10 cellular contexts compared by ENCODE assay signal in the genomic region with DNA sequence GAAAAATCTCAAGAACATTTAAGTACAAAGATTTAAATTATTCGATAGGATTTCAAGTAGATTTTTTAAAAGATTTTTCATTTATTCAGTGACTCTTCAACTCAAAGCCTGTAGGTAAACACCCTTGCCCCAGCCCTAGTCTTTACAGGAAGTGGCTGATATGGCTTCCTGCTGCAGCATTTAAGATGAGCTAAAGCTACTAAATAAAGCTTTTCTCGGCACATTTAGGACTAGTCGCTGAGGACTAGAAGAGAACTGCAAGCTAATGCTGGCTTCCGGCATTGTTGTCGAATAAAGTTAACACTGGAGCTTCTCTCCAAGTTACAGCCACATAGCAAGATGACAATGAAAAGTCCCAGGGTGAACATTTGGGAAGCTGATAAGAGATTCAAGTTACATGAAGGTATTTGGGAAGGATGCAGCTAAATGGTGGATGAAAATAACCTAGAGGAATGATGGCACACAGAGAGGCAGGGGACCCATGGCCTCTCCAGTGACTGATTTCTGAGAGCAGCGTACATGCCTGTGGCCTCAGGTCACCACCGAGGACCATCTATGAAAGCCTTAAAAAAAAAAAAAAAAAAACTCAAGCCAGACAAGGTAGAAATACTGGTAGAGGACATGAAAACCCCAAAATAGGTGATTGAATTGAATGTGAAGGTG.
DNase-seq lines count a peak whose midpoint lies in the region; ATAC-seq and TF ChIP-seq lines count a peak whose summit lies in the region.
"Had no signal": no experiment of that assay in that cellular context is flagged by ENCODE, and none has a peak within 500 bp of the region (broad histone marks: within the 10 kb centered on the region; RNA-seq: fewer than 3 reads in every experiment).

No MANE protein-coding gene starts in this region.

- H3K4me1 ChIP-seq in trophoblast cell (ENCODE audit: control insufficient read depth in 1 of 2, insufficient read depth in 2 of 2, low read length in 2 of 2) (peaks cover 25 to 26% of the 10 kb centered on the region in 2 experiments), psoas muscle (no peaks in the 10 kb centered on the region), esophagus muscularis mucosa (peaks cover 0 to 6% (median 2%) of the 10 kb centered on the region in 4 donors), SK-N-SH (ENCODE audit: control insufficient read depth in 1 of 2, insufficient read depth in 2 of 2, low read depth in 1 of 2, low read length in 1 of 2) (no peaks in the 10 kb centered on the region; a peak in 2 of 4 replicates)

- H3K4me2 ChIP-seq in trophoblast cell (ENCODE audit: low read length) (no peak overlapping the region), SK-N-SH (no peak overlapping the region)

- CTCF ChIA-PET in SK-N-SH (lab: Yijun Ruan, JAX): interaction anchor here (1.1 kb wide), 1 partner anchor 21 kb away, joined by 3 read pairs; no protein-coding TSS in a partner anchor

- TF ChIP-seq CTCF in psoas muscle (IDR thresholded peaks at IDR 0.05): no peak
- TF ChIP-seq CTCF in esophagus muscularis mucosa (IDR thresholded peaks at IDR 0.05): no peak
- TF ChIP-seq CTCF in SK-N-SH (IDR thresholded peaks at IDR 0.05): no peak

- intact Hi-C loops in activated T-helper 1 cell treated with anti-CD3 and anti-CD28 coated beads, Interleukin-12 subunit alpha, Interleukin-12 subunit beta, Interleukin-2, Interleukin-4 antibody, amounts not matched to agents 30 ng/mL and 10 ng/mL and 1 ng/mL, durations not matched to agents 14 hours and 24 hours and 36 hours (cut with micrococcal nuclease): no loop called here
- intact Hi-C loops in psoas muscle (cut with DNase I) (no loop called here), esophagus muscularis mucosa (cut with DNase I) (no loop called here)

- no CpG with 5 or more reads among the region's 7 CpGs for WGBS in trophoblast cell (ENCODE audit: extremely low coverage, insufficient coverage, insufficient read length)
- 80 to 85% (median 82%) methylated on average over 7 of the region's 7 CpGs for WGBS in psoas muscle, 3 donors
- 89% methylated on average over 7 of the region's 7 CpGs for WGBS in esophagus muscularis mucosa
- WGBS in SK-N-SH (ENCODE audit: low lambda C conversion rate): 97% methylated on average over 7 of the region's 7 CpGs

- peak; percentile 36 for DNase-seq in NK-92 treated with Interleukin-12 subunit alpha and Interleukin-12 subunit beta, amount 100 ng/mL, for 24 hours (lab: John Stamatoyannopoulos, UW)
- no peak for DNase-seq in NK-92 (lab: John Stamatoyannopoulos, UW; ENCODE audit: unreplicated experiment)
- peak; percentile 44 for DNase-seq in activated T-helper 1 cell treated with anti-CD3 and anti-CD28 coated beads, Interleukin-12 subunit alpha, Interleukin-12 subunit beta, Interleukin-2, Interleukin-4 antibody, amounts not matched to agents 30 ng/mL and 10 ng/mL and 1 ng/mL, durations not matched to agents 14 hours and 24 hours and 36 hours (ENCODE audit: low spot score)
- DNase-seq in trophoblast cell: no peak
- no peak for DNase-seq in psoas muscle
- DNase-seq in esophagus muscularis mucosa (ENCODE audit: extremely low spot score): no peak
- DNase-seq in SK-N-SH: no peak
- DNase-seq: 8988T, NCI-H1092 treated with DMSO at 0.1 percent for 48 hours had no signal

- no peak overlapping the region for H2BK120ac ChIP-seq in trophoblast cell (ENCODE audit: insufficient read depth, low read length, poor library complexity)

- peaks cover 15% of the 10 kb centered on the region for H3K36me3 Mint-ChIP-seq in activated T-helper 1 cell treated with anti-CD3 and anti-CD28 coated beads, Interleukin-12 subunit alpha, Interleukin-12 subunit beta, Interleukin-2, Interleukin-4 antibody, amounts not matched to agents 30 ng/mL and 10 ng/mL and 1 ng/mL, durations not matched to agents 14 hours and 24 hours and 36 hours (ENCODE audit: low read depth)

- H3K9me2 ChIP-seq in SK-N-SH: no peaks in the 10 kb centered on the region

- no peak overlapping the region for H3K14ac ChIP-seq in trophoblast cell (ENCODE audit: low read length)

- POLR2A ChIA-PET in SK-N-SH (lab: Yijun Ruan, JAX): no interaction called here

- H3K18ac ChIP-seq in trophoblast cell (ENCODE audit: low read length): no peak overlapping the region

- H3K27me3 Mint-ChIP-seq in activated T-helper 1 cell treated with anti-CD3 and anti-CD28 coated beads, Interleukin-12 subunit alpha, Interleukin-12 subunit beta, Interleukin-2, Interleukin-4 antibody, amounts not matched to agents 30 ng/mL and 10 ng/mL and 1 ng/mL, durations not matched to agents 14 hours and 24 hours and 36 hours (ENCODE audit: insufficient read depth): no peaks in the 10 kb centered on the region

- no peak overlapping the region for H2AK5ac ChIP-seq in trophoblast cell (ENCODE audit: low read length)

- H3K79me2 ChIP-seq in trophoblast cell (ENCODE audit: control insufficient read depth, insufficient read depth, low read length, poor library complexity) (peaks cover 3% of the 10 kb centered on the region), SK-N-SH (ENCODE audit: insufficient read depth) (no peaks in the 10 kb centered on the region)

- H2BK12ac ChIP-seq in trophoblast cell (ENCODE audit: low read length): no peak overlapping the region

- H3K9me3 ChIP-seq in trophoblast cell (ENCODE audit: insufficient read depth, low read depth, low read length) (no peaks in the 10 kb centered on the region), psoas muscle (no peaks in the 10 kb centered on the region), esophagus muscularis mucosa (no peaks in the 10 kb centered on the region), SK-N-SH (no peaks in the 10 kb centered on the region)

- peaks cover 29% of the 10 kb centered on the region for H3K79me1 ChIP-seq in trophoblast cell (ENCODE audit: low read length)

- no peak overlapping the region for H3K23ac ChIP-seq in trophoblast cell (ENCODE audit: low read length)

- H3K4me3 ChIP-seq in trophoblast cell (ENCODE audit: low read depth, low read length) (no peak overlapping the region), psoas muscle (no peak overlapping the region), esophagus muscularis mucosa (no peak overlapping the region), SK-N-SH (ENCODE audit: low read depth in 2 of 2, low read length in 1 of 2) (no peak overlapping the region)

- H2BK5ac ChIP-seq in trophoblast cell (ENCODE audit: low read depth, low read length, poor library complexity): peak overlapping the region; percentile 77

- peaks cover 34% of the 10 kb centered on the region for H3K9me3 Mint-ChIP-seq in activated T-helper 1 cell treated with anti-CD3 and anti-CD28 coated beads, Interleukin-12 subunit alpha, Interleukin-12 subunit beta, Interleukin-2, Interleukin-4 antibody, amounts not matched to agents 30 ng/mL and 10 ng/mL and 1 ng/mL, durations not matched to agents 14 hours and 24 hours and 36 hours

- H2AFZ ChIP-seq in trophoblast cell (ENCODE audit: insufficient read depth, low read length, poor library complexity) (no peak overlapping the region), SK-N-SH (ENCODE audit: low read depth) (no peak overlapping the region; the same call in 1 of the 2 replicates)

- no peak for TF ChIP-seq RAD21 in SK-N-SH (IDR thresholded peaks at IDR 0.05; ENCODE audit: low read length)

- no peaks in the 10 kb centered on the region for H3K36me3 ChIP-seq in trophoblast cell (ENCODE audit: control insufficient read depth in 1 of 2, insufficient read depth in 2 of 2, low read length in 2 of 2)
- H3K36me3 ChIP-seq in psoas muscle (ENCODE audit: insufficient read depth in 1 of 2, low read depth in 1 of 2): no peaks in the 10 kb centered on the region
- H3K36me3 ChIP-seq in esophagus muscularis mucosa: no peaks in the 10 kb centered on the region
- H3K36me3 ChIP-seq in SK-N-SH (replicated peaks in 1 of 2; ENCODE audit: control insufficient read depth in 1 of 2, insufficient read depth in 2 of 2, low read length in 1 of 2): no peaks in the 10 kb centered on the region

- H3K27ac ChIP-seq in trophoblast cell (ENCODE audit: low read depth, low read length) (peak overlapping the region; percentile 78), psoas muscle (no peak overlapping the region), esophagus muscularis mucosa (replicated peaks in 1 of 4) (no peak overlapping the region), SK-N-SH (ENCODE audit: low read depth in 2 of 2, low read length in 1 of 2) (no peak overlapping the region)

- H3K4ac ChIP-seq in trophoblast cell (ENCODE audit: low read depth, low read length): no peak overlapping the region

- H3K9ac ChIP-seq in trophoblast cell (ENCODE audit: low read length) (no peak overlapping the region), SK-N-SH (no peak overlapping the region)

- TF ChIP-seq POLR2A in esophagus muscularis mucosa (IDR thresholded peaks at IDR 0.05; ENCODE audit: low read depth): no peak

- H4K20me1 ChIP-seq in SK-N-SH (ENCODE audit: insufficient read depth): no peaks in the 10 kb centered on the region

- peak overlapping the region; percentile 35 for H4K8ac ChIP-seq in trophoblast cell (ENCODE audit: low read depth, low read length)

- no peak for TF ChIP-seq EP300 in esophagus muscularis mucosa (IDR thresholded peaks at IDR 0.05)
- no peak for TF ChIP-seq EP300 in SK-N-SH (IDR thresholded peaks at IDR 0.05; ENCODE audit: borderline replicate concordance in 1 of 2, low read depth in 1 of 2, low read length in 1 of 2)

- H4K12ac ChIP-seq in trophoblast cell (ENCODE audit: low read depth, low read length): no peak overlapping the region

- no peaks in the 10 kb centered on the region for H3K27me3 ChIP-seq in trophoblast cell (ENCODE audit: insufficient read depth, low read length)
- H3K27me3 ChIP-seq in psoas muscle (ENCODE audit: insufficient read depth in 3 of 3, low read length in 2 of 3): no peaks in the 10 kb centered on the region
- no peaks in the 10 kb centered on the region for H3K27me3 ChIP-seq in esophagus muscularis mucosa
- no peaks in the 10 kb centered on the region for H3K27me3 ChIP-seq in SK-N-SH (ENCODE audit: insufficient read depth)

- H3K4me1 Mint-ChIP-seq in activated T-helper 1 cell treated with anti-CD3 and anti-CD28 coated beads, Interleukin-12 subunit alpha, Interleukin-12 subunit beta, Interleukin-2, Interleukin-4 antibody, amounts not matched to agents 30 ng/mL and 10 ng/mL and 1 ng/mL, durations not matched to agents 14 hours and 24 hours and 36 hours (ENCODE audit: low read depth): peaks cover 90% of the 10 kb centered on the region

- ATAC-seq in HG03354 (IDR thresholded peaks at IDR 0.05; ENCODE audit: poor library complexity, severe bottlenecking, unreplicated experiment): peak; percentile 51
- no peak for ATAC-seq in psoas muscle

- H4K91ac ChIP-seq in trophoblast cell (ENCODE audit: low read depth, low read length): peak overlapping the region; percentile 20

- H3K27ac Mint-ChIP-seq in activated T-helper 1 cell treated with anti-CD3 and anti-CD28 coated beads, Interleukin-12 subunit alpha, Interleukin-12 subunit beta, Interleukin-2, Interleukin-4 antibody, amounts not matched to agents 30 ng/mL and 10 ng/mL and 1 ng/mL, durations not matched to agents 14 hours and 24 hours and 36 hours: peak overlapping the region; percentile 97

- H3F3A ChIP-seq in SK-N-SH (replicated peaks; ENCODE audit: insufficient read depth): no peaks in the 10 kb centered on the region

- H3K4me3 Mint-ChIP-seq in activated T-helper 1 cell treated with anti-CD3 and anti-CD28 coated beads, Interleukin-12 subunit alpha, Interleukin-12 subunit beta, Interleukin-2, Interleukin-4 antibody, amounts not matched to agents 30 ng/mL and 10 ng/mL and 1 ng/mL, durations not matched to agents 14 hours and 24 hours and 36 hours: peak overlapping the region; percentile 59

Comparison
In these comparisons a context has a peak if more than half of its experiments do, and no peak if none do; other contexts are left out.
1. DNase-seq: peak in NK-92 treated with Interleukin-12 subunit alpha and Interleukin-12 subunit beta, amount 100 ng/mL, for 24 hours (single experiment) and activated T-helper 1 cell treated with anti-CD3 and anti-CD28 coated beads, Interleukin-12 subunit alpha, Interleukin-12 subunit beta, Interleukin-2, Interleukin-4 antibody, amounts not matched to agents 30 ng/mL and 10 ng/mL and 1 ng/mL, durations not matched to agents 14 hours and 24 hours and 36 hours (single experiment); none in NK-92 (single experiment), trophoblast cell (0 of 2), psoas muscle (0 of 2), esophagus muscularis mucosa (single experiment) and SK-N-SH (single experiment).